Comparison of ENCODE assay signal across 8 cellular contexts in genomic region chr7:1272136-1272535, GRCh38. TPM values are rescaled to one million over a fixed set of nuclear protein-coding genes. Genes with fewer than 3 reads are reported as not detected.
"Had no signal": no experiment of that assay in that cellular context is flagged by ENCODE, and none has a peak within 500 bp of the region (broad histone marks: within the 10 kb centered on the region; RNA-seq: fewer than 3 reads in every experiment).

No MANE protein-coding gene starts in this region.

RNA-seq across cellular contexts. Expression of gene UNCX, which starts 39.5 kb away (rescaled TPM):
- total RNA-seq: LHCN-M2, MCF 10A, NCI-H460, OCI-LY7, PC-9, Right ventricle myocardium inferior, RPMI7951, SK-MEL-5 had no signal
